In genomic region chr17:13967416-13967815, GRCh38 we compare ENCODE assay signal across 31 cellular contexts.
"Had no signal": no experiment of that assay in that cellular context is flagged by ENCODE, and none has a peak within 500 bp of the region (broad histone marks: within the 10 kb centered on the region; RNA-seq: fewer than 3 reads in every experiment).

No MANE protein-coding gene starts in this region.

- ATAC-seq: activated T-cell treated with anti-CD3 and anti-CD28 coated beads, Interleukin-2, amount 50 U/mL, for 4 hours; Panc1 had no signal

- H3K27ac Mint-ChIP-seq: activated B cell treated with CpG ODN at 0.5 μM for 24 hours; activated CD4-positive, alpha-beta memory T cell treated with anti-CD3 and anti-CD28 coated beads for 36 hours; activated naive CD4-positive, alpha-beta T cell treated with anti-CD3 and anti-CD28 coated beads, Interleukin-2, amount 10 ng/mL, durations not matched to agents 7 days and 5 days; activated naive CD8-positive, alpha-beta T cell treated with anti-CD3 and anti-CD28 coated beads for 36 hours; activated T-helper 1 cell treated with anti-CD3 and anti-CD28 coated beads, Interleukin-12 subunit alpha, Interleukin-12 subunit beta, Interleukin-2, Interleukin-4 antibody, amounts not matched to agents 30 ng/mL and 10 ng/mL and 1 ng/mL, durations not matched to agents 14 hours and 24 hours and 36 hours; T-helper 1 cell treated with Interleukin-12 subunit alpha and Interleukin-12 subunit beta and Interleukin-4 antibody, amounts not matched to agents 30 μg/mL and 1 μg/mL, for 36 hours; T-helper 2 cell treated with Interferon-gamma antibody and Interleukin-4, amounts not matched to agents 5 μg/mL and 100 μg/mL, for 36 hours had no signal

- H3K4me1 ChIP-seq: SJSA1 had no signal

- H3K9me2 ChIP-seq: SK-N-SH had no signal

- DNase-seq: activated B cell treated with CpG ODN at 0.5 μM for 24 hours; activated CD4-positive, alpha-beta memory T cell treated with anti-CD3 and anti-CD28 coated beads for 36 hours; activated CD4-positive, alpha-beta T cell treated with anti-CD3 and anti-CD28 coated beads for 4 hours; activated CD4-positive, alpha-beta T cell treated with anti-CD3 and anti-CD28 coated beads, Interleukin-2, amount 50 U/mL, for 1 hour; activated CD4-positive, CD25-positive, alpha-beta regulatory T cell treated with anti-CD3 and anti-CD28 coated beads, Interleukin-2, amount 50 U/mL, for 72 hours; activated CD8-positive, alpha-beta memory T cell treated with anti-CD3 and anti-CD28 coated beads, Interleukin-2, amount 50 U/mL, for 4 hours; activated gamma-delta T cell treated with Interleukin-2 at 50 U/mL for 16 hours; activated naive CD4-positive, alpha-beta T cell treated with anti-CD3 and anti-CD28 coated beads, Interleukin-2, amount 10 ng/mL, durations not matched to agents 7 days and 5 days; activated naive CD8-positive, alpha-beta T cell treated with anti-CD3 and anti-CD28 coated beads for 36 hours; activated T-cell treated with anti-CD3 and anti-CD28 coated beads for 4 hours; activated T-cell treated with anti-CD3 and anti-CD28 coated beads, Interleukin-2, amount 50 U/mL, for 4 hours; amniotic stem cell; aorta; brain microvascular endothelial cell; central memory CD4-positive, alpha-beta T cell; NCI-H1092 treated with DMSO at 0.1 percent for 48 hours; NCI-H1417; NCI-H146; NCI-H187; NCI-H2029 treated with DMSO at 0.1 percent for 48 hours; NCI-H226; NCI-H446 treated with DMSO at 0.1 percent for 48 hours; NCI-H526; NCI-H774; SHP77; SK-N-SH had no signal

- H3K27ac ChIP-seq: brain microvascular endothelial cell, SJSA1 had no signal

- H3K27me3 ChIP-seq: brain microvascular endothelial cell, SJSA1 had no signal

- H3K4me3 ChIP-seq: SJSA1 had no signal

- H3K9me3 Mint-ChIP-seq: activated B cell treated with CpG ODN at 0.5 μM for 24 hours; activated CD4-positive, alpha-beta memory T cell treated with anti-CD3 and anti-CD28 coated beads for 36 hours; activated naive CD4-positive, alpha-beta T cell treated with anti-CD3 and anti-CD28 coated beads, Interleukin-2, amount 10 ng/mL, durations not matched to agents 7 days and 5 days; activated naive CD8-positive, alpha-beta T cell treated with anti-CD3 and anti-CD28 coated beads for 36 hours; activated T-cell treated with anti-CD3 and anti-CD28 coated beads, Interleukin-2, amount 50 U/mL, for 4 hours; T-helper 2 cell treated with Interferon-gamma antibody and Interleukin-4, amounts not matched to agents 5 μg/mL and 100 μg/mL, for 36 hours had no signal

- H3K4me2 ChIP-seq: SK-N-SH had no signal

- H3K36me3 Mint-ChIP-seq: activated CD4-positive, alpha-beta memory T cell treated with anti-CD3 and anti-CD28 coated beads for 36 hours; activated naive CD4-positive, alpha-beta T cell treated with anti-CD3 and anti-CD28 coated beads, Interleukin-2, amount 10 ng/mL, durations not matched to agents 7 days and 5 days had no signal

- H3K36me3 ChIP-seq: brain microvascular endothelial cell, SJSA1 had no signal

- H3K4me3 Mint-ChIP-seq: activated B cell treated with CpG ODN at 0.5 μM for 24 hours; activated CD4-positive, alpha-beta memory T cell treated with anti-CD3 and anti-CD28 coated beads for 36 hours; activated naive CD4-positive, alpha-beta T cell treated with anti-CD3 and anti-CD28 coated beads, Interleukin-2, amount 10 ng/mL, durations not matched to agents 7 days and 5 days; activated naive CD8-positive, alpha-beta T cell treated with anti-CD3 and anti-CD28 coated beads for 36 hours; activated T-cell treated with anti-CD3 and anti-CD28 coated beads, Interleukin-2, amount 50 U/mL, for 4 hours; activated T-helper 1 cell treated with anti-CD3 and anti-CD28 coated beads, Interleukin-12 subunit alpha, Interleukin-12 subunit beta, Interleukin-2, Interleukin-4 antibody, amounts not matched to agents 30 ng/mL and 10 ng/mL and 1 ng/mL, durations not matched to agents 14 hours and 24 hours and 36 hours; T-helper 1 cell treated with Interleukin-12 subunit alpha and Interleukin-12 subunit beta and Interleukin-4 antibody, amounts not matched to agents 30 μg/mL and 1 μg/mL, for 36 hours; T-helper 2 cell treated with Interferon-gamma antibody and Interleukin-4, amounts not matched to agents 5 μg/mL and 100 μg/mL, for 36 hours had no signal

- H3K27me3 Mint-ChIP-seq: activated B cell treated with CpG ODN at 0.5 μM for 24 hours; activated CD4-positive, alpha-beta memory T cell treated with anti-CD3 and anti-CD28 coated beads for 36 hours; activated naive CD4-positive, alpha-beta T cell treated with anti-CD3 and anti-CD28 coated beads, Interleukin-2, amount 10 ng/mL, durations not matched to agents 7 days and 5 days; activated naive CD8-positive, alpha-beta T cell treated with anti-CD3 and anti-CD28 coated beads for 36 hours had no signal
